Comparison of ENCODE assay signal across 1 cellular context in genomic region chr10:119283387-119283786, GRCh38.
TF ChIP-seq lines count a peak whose summit lies in the region.

No MANE protein-coding gene starts in this region.

TF ChIP-seq in GM12878, 131 proteins besides CTCF, POLR2A, EP300 and RAD21 (continued from another document):
- TF ChIP-seq ZBTB33 (IDR thresholded peaks at IDR 0.05), result no peak
- no peak for TF ChIP-seq E4F1 (IDR thresholded peaks at IDR 0.05; ENCODE audit: borderline replicate concordance, partially characterized antibody)
- TF ChIP-seq MYB (IDR thresholded peaks at IDR 0.05; ENCODE audit: borderline replicate concordance, low read depth, low read length), result no peak
- no peak for TF ChIP-seq CHD1 (IDR thresholded peaks at IDR 0.05; ENCODE audit: low read depth, low read length)
- no peak for TF ChIP-seq STAT1 (conservative IDR thresholded peaks at IDR 0.05)
